ENCODE assay signal across 1 cellular context in the genomic region with DNA sequence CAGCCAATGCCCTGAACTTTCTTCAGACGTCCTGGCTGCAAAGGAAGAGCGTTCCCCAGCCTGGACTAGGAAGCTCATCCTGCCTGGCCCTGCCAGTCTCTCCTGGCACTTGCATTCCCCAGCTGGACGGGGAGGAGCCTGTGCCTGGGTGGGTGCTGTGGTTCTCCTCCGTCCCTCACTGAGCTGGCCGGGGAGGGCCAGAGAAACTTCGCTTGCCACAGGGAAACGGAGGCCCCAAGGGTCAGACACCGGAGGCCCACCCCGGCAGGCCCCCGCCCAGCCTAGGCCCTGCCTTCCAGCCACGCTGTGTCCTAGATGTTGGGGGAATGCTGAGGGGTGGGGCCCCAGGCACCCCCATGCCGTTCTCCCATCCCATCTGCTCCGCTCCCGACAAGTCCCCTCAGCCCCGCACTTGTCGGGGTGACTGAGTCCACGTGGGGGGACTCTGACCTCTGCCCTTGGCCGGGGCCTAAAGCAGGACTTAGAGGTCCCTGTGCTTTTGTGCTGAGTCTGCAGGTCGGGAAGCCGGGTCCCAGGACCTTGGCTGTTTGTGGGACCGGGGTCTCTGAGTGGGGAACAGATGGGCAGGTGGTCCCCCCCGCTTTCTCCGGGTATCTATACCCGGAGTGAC.
A peak's percentile ranks its signal among the peaks of the same experiment; 100 is the strongest.
TF ChIP-seq lines count a peak whose summit lies in the region.

No MANE protein-coding gene starts in this region.

TF ChIP-seq in K562, 482 proteins besides CTCF, POLR2A, EP300 and RAD21:
- TF ChIP-seq MIER1 (IDR thresholded peaks at IDR 0.05; ENCODE audit: low read depth) (no peak), MLLT1 (IDR thresholded peaks at IDR 0.05) (no peak), ZFP91 (CRISPR knock-in tag; IDR thresholded peaks at IDR 0.05) (no peak), TCF7L2 (IDR thresholded peaks at IDR 0.05; ENCODE audit: low read depth, low read length) (no peak), CAMTA2 (CRISPR knock-in tag; conservative IDR thresholded peaks at IDR 0.05) (no peak), BACH1 (tag; IDR thresholded peaks at IDR 0.05) (no peak), ARID3A (IDR thresholded peaks at IDR 0.05; ENCODE audit: borderline replicate concordance, low read depth, low read length) (no peak), PHTF2 (CRISPR knock-in tag; IDR thresholded peaks at IDR 0.05) (no peak), HMG20A (CRISPR knock-in tag; conservative IDR thresholded peaks at IDR 0.05) (no peak), USF2 (CRISPR knock-in tag; IDR thresholded peaks at IDR 0.05) (no peak), MAFG (tag; conservative IDR thresholded peaks at IDR 0.05) (peak; percentile 17; the same call in 1 of the 2 replicates), NEUROD1 (IDR thresholded peaks at IDR 0.05; ENCODE audit: borderline replicate concordance, low read depth, low read length, partially characterized antibody) (no peak), ZBTB49 (CRISPR knock-in tag; IDR thresholded peaks at IDR 0.05; ENCODE audit: borderline replicate concordance) (no peak), POLR2AphosphoS2 (IDR thresholded peaks at IDR 0.05; ENCODE audit: low read length) (no peak), SAFB2 (IDR thresholded peaks at IDR 0.05; ENCODE audit: borderline replicate concordance, low read depth, low read length, severe bottlenecking) (no peak), E2F5 (CRISPR knock-in tag; IDR thresholded peaks at IDR 0.05) (no peak), FOXK1 (CRISPR knock-in tag; IDR thresholded peaks at IDR 0.05; ENCODE audit: borderline replicate concordance) (no peak), FOXP1 (CRISPR knock-in tag; IDR thresholded peaks at IDR 0.05) (no peak), ZNF316 (IDR thresholded peaks at IDR 0.05) (peak; percentile 69; the same call in 1 of the 2 replicates), TFAM (CRISPR knock-in tag; conservative IDR thresholded peaks at IDR 0.05) (no peak), TBL1XR1 (IDR thresholded peaks at IDR 0.05; ENCODE audit: low read length in 2 of 2) (no peak), POLR2G (IDR thresholded peaks at IDR 0.05; ENCODE audit: low read depth, low read length) (0 out of 2 replicates have a peak, but pooled peaks have one; percentile 12), EGR1 (conservative IDR thresholded peaks at IDR 0.05) (no peak), SPI1 (IDR thresholded peaks at IDR 0.05; ENCODE audit: borderline replicate concordance, low read depth, low read length) (no peak), GATAD2A (IDR thresholded peaks at IDR 0.05) (no peak), IRF2 (CRISPR knock-in tag; IDR thresholded peaks at IDR 0.05) (no peak)
- TF ChIP-seq, protein P1, sequence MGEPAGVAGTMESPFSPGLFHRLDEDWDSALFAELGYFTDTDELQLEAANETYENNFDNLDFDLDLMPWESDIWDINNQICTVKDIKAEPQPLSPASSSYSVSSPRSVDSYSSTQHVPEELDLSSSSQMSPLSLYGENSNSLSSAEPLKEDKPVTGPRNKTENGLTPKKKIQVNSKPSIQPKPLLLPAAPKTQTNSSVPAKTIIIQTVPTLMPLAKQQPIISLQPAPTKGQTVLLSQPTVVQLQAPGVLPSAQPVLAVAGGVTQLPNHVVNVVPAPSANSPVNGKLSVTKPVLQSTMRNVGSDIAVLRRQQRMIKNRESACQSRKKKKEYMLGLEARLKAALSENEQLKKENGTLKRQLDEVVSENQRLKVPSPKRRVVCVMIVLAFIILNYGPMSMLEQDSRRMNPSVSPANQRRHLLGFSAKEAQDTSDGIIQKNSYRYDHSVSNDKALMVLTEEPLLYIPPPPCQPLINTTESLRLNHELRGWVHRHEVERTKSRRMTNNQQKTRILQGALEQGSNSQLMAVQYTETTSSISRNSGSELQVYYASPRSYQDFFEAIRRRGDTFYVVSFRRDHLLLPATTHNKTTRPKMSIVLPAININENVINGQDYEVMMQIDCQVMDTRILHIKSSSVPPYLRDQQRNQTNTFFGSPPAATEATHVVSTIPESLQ (CRISPR knock-in tag; IDR thresholded peaks at IDR 0.05) = no peak
